20 cellular contexts compared by ENCODE assay signal in genomic region chr3:16913264-16913580, GRCh38. TPM values are rescaled to one million over a fixed set of nuclear protein-coding genes. Genes with fewer than 3 reads are reported as not detected.
DNase-seq lines count a peak whose midpoint lies in the region; ATAC-seq and TF ChIP-seq lines count a peak whose summit lies in the region.
"Had no signal": no experiment of that assay in that cellular context is flagged by ENCODE, and none has a peak within 500 bp of the region (broad histone marks: within the 10 kb centered on the region; RNA-seq: fewer than 3 reads in every experiment).

No MANE protein-coding gene starts in this region.

- CTCF ChIA-PET in OCI-LY7 (lab: Charles Lee; ENCODE audit: unreplicated experiment), result no interaction called here

- peak overlapping the region; percentile 98 for H3K27ac ChIP-seq in OCI-LY7 (ENCODE audit: low read depth, low read length, poor library complexity, severe bottlenecking)
- peak overlapping the region in 7 of 8 donors; percentile 45 to 74 (median 62) for H3K27ac ChIP-seq in spleen
- H3K27ac ChIP-seq in left lung, result no peak overlapping the region
- H3K27ac ChIP-seq: prostate gland, uterus had no signal

- no peak for ATAC-seq in activated T-cell treated with anti-CD3 and anti-CD28 coated beads, Interleukin-2, amount 50 U/mL, for 4 hours
- ATAC-seq in HG02610 (IDR thresholded peaks at IDR 0.05; ENCODE audit: unreplicated experiment), result peak; percentile 5
- no peak for ATAC-seq in left lung
- no peak for ATAC-seq in stimulated activated naive CD8-positive, alpha-beta T cell treated with anti-CD3 and anti-CD28 coated beads, Interleukin-15, amount 100 ng/mL, for 72 hours
- ATAC-seq: HCT116 had no signal

- TF ChIP-seq CTCF in OCI-LY7 (conservative IDR thresholded peaks at IDR 0.05; ENCODE audit: low read length) (no peak), spleen (IDR thresholded peaks at IDR 0.05 in 8 of 11, conservative IDR thresholded peaks at IDR 0.05 in 3 of 11) (no peak), nephron progenitor cell (IDR thresholded peaks at IDR 0.05) (no peak), left lung (IDR thresholded peaks at IDR 0.05) (no peak)

- no peak for DNase-seq in activated T-cell treated with anti-CD3 and anti-CD28 coated beads, Interleukin-2, amount 50 U/mL, for 4 hours
- no peak for DNase-seq in activated T-cell treated with anti-CD3 and anti-CD28 coated beads, Interleukin-2, amount 50 U/mL, for 48 hours
- DNase-seq in OCI-LY7 (ENCODE audit: low spot score) (no peak), spleen (no peak), nephron progenitor cell (no peak), left lung (no peak)
- DNase-seq in stimulated activated naive CD8-positive, alpha-beta T cell treated with anti-CD3 and anti-CD28 coated beads, Interleukin-15, amount 100 ng/mL, for 72 hours, result no peak
- DNase-seq: activated CD4-positive, alpha-beta T cell treated with anti-CD3 and anti-CD28 coated beads for 1 hour; activated gamma-delta T cell treated with Interleukin-2 at 50 U/mL for 16 hours; Caco-2; islet precursor cell; Karpas-422; NCI-H2081 treated with DMSO at 0.1 percent for 48 hours; OCI-M1; stimulated activated CD4-positive, alpha-beta T cell treated with anti-CD3 and anti-CD28 coated beads, Interleukin-15, amount 100 ng/mL, for 24 hours; SW 1271; uterus had no signal

- H3K36me3 Mint-ChIP-seq in activated T-cell treated with anti-CD3 and anti-CD28 coated beads, Interleukin-2, amount 50 U/mL, for 4 hours (ENCODE audit: insufficient read depth), result peaks cover 9% of the 10 kb centered on the region
- H3K36me3 Mint-ChIP-seq in nephron progenitor cell (ENCODE audit: low read depth), result no peaks in the 10 kb centered on the region

- H3K27me3 Mint-ChIP-seq in activated T-cell treated with anti-CD3 and anti-CD28 coated beads, Interleukin-2, amount 50 U/mL, for 4 hours (ENCODE audit: low read depth), result no peaks in the 10 kb centered on the region
- H3K27me3 Mint-ChIP-seq in nephron progenitor cell (ENCODE audit: low read depth, poor library complexity), result no peaks in the 10 kb centered on the region
- H3K27me3 Mint-ChIP-seq in stimulated activated naive CD8-positive, alpha-beta T cell treated with anti-CD3 and anti-CD28 coated beads, Interleukin-15, amount 100 ng/mL, for 72 hours, result no peaks in the 10 kb centered on the region

- peak overlapping the region; percentile 17 for H3K4me3 Mint-ChIP-seq in activated T-cell treated with anti-CD3 and anti-CD28 coated beads, Interleukin-2, amount 50 U/mL, for 4 hours
- no peak overlapping the region for H3K4me3 Mint-ChIP-seq in nephron progenitor cell
- H3K4me3 Mint-ChIP-seq in stimulated activated naive CD8-positive, alpha-beta T cell treated with anti-CD3 and anti-CD28 coated beads, Interleukin-15, amount 100 ng/mL, for 72 hours, result no peak overlapping the region

- TF ChIP-seq POLR2A in spleen (IDR thresholded peaks at IDR 0.05), result no peak

- POLR2A ChIA-PET in OCI-LY7 (lab: Charles Lee), result interaction anchor here (1.0 to 4.2 kb wide), 2 partner anchors 16 to 25 kb away, joined by 3 to 18 read pairs; no protein-coding TSS in a partner anchor

- BruUV-seq in OCI-LY7 (replicated peaks; lab: Mats Ljungman, UMichigan), result no TSS peak

- H3K4me1 Mint-ChIP-seq in activated T-cell treated with anti-CD3 and anti-CD28 coated beads, Interleukin-2, amount 50 U/mL, for 4 hours (ENCODE audit: low read depth), result peaks cover 78% of the 10 kb centered on the region
- H3K4me1 Mint-ChIP-seq in nephron progenitor cell, result peaks cover 24% of the 10 kb centered on the region
- H3K4me1 Mint-ChIP-seq in stimulated activated naive CD8-positive, alpha-beta T cell treated with anti-CD3 and anti-CD28 coated beads, Interleukin-15, amount 100 ng/mL, for 72 hours, result peaks cover 83% of the 10 kb centered on the region

- H2AFZ ChIP-seq in OCI-LY7 (ENCODE audit: low read length), result peak overlapping the region; percentile 47; the same call in 1 of the 2 replicates

- H3K9me2 ChIP-seq in OCI-LY7 (ENCODE audit: insufficient read depth, low read length), result no peaks in the 10 kb centered on the region

- H3K79me2 ChIP-seq in OCI-LY7 (ENCODE audit: insufficient read depth, low read depth, low read length), result peaks cover 92% of the 10 kb centered on the region

- H3K36me3 ChIP-seq in OCI-LY7 (ENCODE audit: insufficient read depth, low read length) (peaks cover 8% of the 10 kb centered on the region; the same call in 1 of the 2 replicates), spleen (no peaks in the 10 kb centered on the region), left lung (no peaks in the 10 kb centered on the region)
- H3K36me3 ChIP-seq: prostate gland, uterus had no signal

- H3K9me3 Mint-ChIP-seq in activated T-cell treated with anti-CD3 and anti-CD28 coated beads, Interleukin-2, amount 50 U/mL, for 4 hours, result no peaks in the 10 kb centered on the region
- no peaks in the 10 kb centered on the region for H3K9me3 Mint-ChIP-seq in nephron progenitor cell
- H3K9me3 Mint-ChIP-seq in stimulated activated naive CD8-positive, alpha-beta T cell treated with anti-CD3 and anti-CD28 coated beads, Interleukin-15, amount 100 ng/mL, for 72 hours, result no peaks in the 10 kb centered on the region

- H3K27me3 ChIP-seq in spleen (replicated peaks in 1 of 7) (no peaks in the 10 kb centered on the region), left lung (no peaks in the 10 kb centered on the region)
- H3K27me3 ChIP-seq: uterus had no signal

- H3K4me3 ChIP-seq in OCI-LY7 (ENCODE audit: low read depth, low read length, poor library complexity, severe bottlenecking) (peak overlapping the region; percentile 52), spleen (no peak overlapping the region), left lung (no peak overlapping the region)
- H3K4me3 ChIP-seq: prostate gland, uterus had no signal

- no peak overlapping the region for H3K27ac Mint-ChIP-seq in nephron progenitor cell
- H3K27ac Mint-ChIP-seq in stimulated activated naive CD8-positive, alpha-beta T cell treated with anti-CD3 and anti-CD28 coated beads, Interleukin-15, amount 100 ng/mL, for 72 hours, result peak overlapping the region in 1 of 2 donors; percentile 67

- H3K4me1 ChIP-seq in OCI-LY7 (ENCODE audit: insufficient read depth, low read length, poor library complexity, severe bottlenecking) (peaks cover 90% of the 10 kb centered on the region), spleen (peaks cover 27 to 100% (median 91%) of the 10 kb centered on the region in 6 donors), left lung (peaks cover 0 to 33% of the 10 kb centered on the region in 2 donors)
- H3K4me1 ChIP-seq: Caco-2, prostate gland, uterus had no signal

- 68 to 89% (median 76%) methylated on average over 2 of the region's 2 CpGs for WGBS in spleen, 5 donors

- intact Hi-C loops in OCI-LY7 (cut with micrococcal nuclease; ENCODE audit: unreplicated experiment), result loop anchor here (2.0 to 5.0 kb wide), 3 partner anchors 72 to 541 kb away; no protein-coding TSS in a partner anchor
- intact Hi-C loops in spleen (cut with DNase I; ENCODE audit: low total_unique reads), result no loop called here
- intact Hi-C loops in left lung (cut with DNase I), result no loop called here

- H4K20me1 ChIP-seq in OCI-LY7 (ENCODE audit: insufficient read depth, low read length), result no peaks in the 10 kb centered on the region

- H3K9me3 ChIP-seq in OCI-LY7 (ENCODE audit: low read length), result no peaks in the 10 kb centered on the region
- no peaks in the 10 kb centered on the region for H3K9me3 ChIP-seq in spleen
- no peaks in the 10 kb centered on the region for H3K9me3 ChIP-seq in left lung
- H3K9me3 ChIP-seq: Caco-2, prostate gland, uterus had no signal

- peak overlapping the region; percentile 88 for H3K4me2 ChIP-seq in OCI-LY7 (ENCODE audit: low read length)

RNA-seq across cellular contexts. Expression of gene PLCL2, which starts 28.5 kb away (rescaled TPM):
- total RNA-seq in activated T-cell treated with anti-CD3 and anti-CD28 coated beads, Interleukin-2, amount 50 U/mL, for 4 hours, result 10 to 100 TPM; 12.6 to 14.2 (median 12.7) TPM
- total RNA-seq in OCI-LY7 (2014; rRNA removed; shearing (Covaris generic)), result 41.6 and 42.8 TPM in 2 replicates
- total RNA-seq in OCI-LY7 (2022), result 34.1 and 41.1 TPM in 2 replicates
- total RNA-seq in spleen, result 10 to 100 TPM; 41.0 to 60.4 (median 48.0) TPM
- 1 to 10 TPM; 6.9 to 9.6 (median 7.3) TPM for polyA plus RNA-seq in spleen
- 10 to 100 TPM in 1 of 2 donors, 1 to 10 TPM in 1; 7.8 to 10.1 TPM for total RNA-seq in left lung

Comparison
In these comparisons a context has a peak if more than half of its experiments do, and no peak if none do; other contexts are left out.
1. H3K27ac ChIP-seq: peak in OCI-LY7 (single experiment) and spleen (7 of 8); none in left lung (0 of 2).